Comparison of ENCODE assay signal across 21 cellular contexts in genomic region chr9:83359039-83359438, GRCh38.
DNase-seq lines count a peak whose midpoint lies in the region; ATAC-seq and TF ChIP-seq lines count a peak whose summit lies in the region.
"Had no signal": no experiment of that assay in that cellular context is flagged by ENCODE, and none has a peak within 500 bp of the region (broad histone marks: within the 10 kb centered on the region; RNA-seq: fewer than 3 reads in every experiment).

No MANE protein-coding gene starts in this region.

- no peaks in the 10 kb centered on the region for H3K27me3 ChIP-seq in neural cell (ENCODE audit: insufficient read depth, low read depth, low read length)
- H3K27me3 ChIP-seq in upper lobe of right lung: no peaks in the 10 kb centered on the region

- intact Hi-C loops in head of caudate nucleus (cut with DNase I) (no loop called here), upper lobe of right lung (cut with DNase I) (no loop called here)

- TF ChIP-seq CTCF in neural cell (IDR thresholded peaks at IDR 0.05; ENCODE audit: poor library complexity, severe bottlenecking): no peak
- TF ChIP-seq CTCF in upper lobe of right lung (IDR thresholded peaks at IDR 0.05): no peak

- DNase-seq in Ammon's horn (ENCODE audit: low spot score) (peak; percentile 17), head of caudate nucleus (peak in 37 of 42 donors; percentile 2 to 83 (median 36)), upper lobe of right lung (no peak), Kasumi-1 (lab: John Stamatoyannopoulos, UW) (no peak)
- no peak for DNase-seq in stimulated activated effector memory CD8-positive, alpha-beta T cell treated with anti-CD3 and anti-CD28 coated beads, Interleukin-12 subunit alpha, Interleukin-12 subunit beta, amount 100 ng/mL, for 72 hours (ENCODE audit: low spot score in 2 of 2)
- DNase-seq: 8988T; ACHN; AML-193; C1 segment of cervical spinal cord; Calu3; CD4-positive, alpha-beta memory T cell; COR-L47; DMS53; DMS79 treated with DMSO at 0.1 percent for 48 hours; GF-D8; GM23248; H7; HCEC 1CT had no signal

- ATAC-seq in upper lobe of right lung: peak; percentile 70
- ATAC-seq in stimulated activated effector memory CD8-positive, alpha-beta T cell treated with anti-CD3 and anti-CD28 coated beads, Interleukin-12 subunit alpha, Interleukin-12 subunit beta, amount 100 ng/mL, for 72 hours: no peak
- ATAC-seq in GM19452 (IDR thresholded peaks at IDR 0.05; ENCODE audit: unreplicated experiment): no peak
- ATAC-seq: A549 had no signal

- no peaks in the 10 kb centered on the region for H3K4me1 ChIP-seq in upper lobe of right lung
- H3K4me1 ChIP-seq: A549 had no signal

- no peaks in the 10 kb centered on the region for H3K79me2 ChIP-seq in neural cell (replicated peaks; ENCODE audit: insufficient read depth, low read length)

- peaks cover 3% of the 10 kb centered on the region for H3K9me3 Mint-ChIP-seq in stimulated activated effector memory CD8-positive, alpha-beta T cell treated with anti-CD3 and anti-CD28 coated beads, Interleukin-12 subunit alpha, Interleukin-12 subunit beta, amount 100 ng/mL, for 72 hours

- H3K36me3 Mint-ChIP-seq in stimulated activated effector memory CD8-positive, alpha-beta T cell treated with anti-CD3 and anti-CD28 coated beads, Interleukin-12 subunit alpha, Interleukin-12 subunit beta, amount 100 ng/mL, for 72 hours: no peaks in the 10 kb centered on the region

- no peaks in the 10 kb centered on the region for H3K4me1 Mint-ChIP-seq in stimulated activated effector memory CD8-positive, alpha-beta T cell treated with anti-CD3 and anti-CD28 coated beads, Interleukin-12 subunit alpha, Interleukin-12 subunit beta, amount 100 ng/mL, for 72 hours
- H3K4me1 Mint-ChIP-seq: CD4-positive, alpha-beta memory T cell had no signal

- no peak overlapping the region for H3K4me3 Mint-ChIP-seq in stimulated activated effector memory CD8-positive, alpha-beta T cell treated with anti-CD3 and anti-CD28 coated beads, Interleukin-12 subunit alpha, Interleukin-12 subunit beta, amount 100 ng/mL, for 72 hours
- H3K4me3 Mint-ChIP-seq: CD4-positive, alpha-beta memory T cell had no signal

- no peak overlapping the region for H3K27ac Mint-ChIP-seq in stimulated activated effector memory CD8-positive, alpha-beta T cell treated with anti-CD3 and anti-CD28 coated beads, Interleukin-12 subunit alpha, Interleukin-12 subunit beta, amount 100 ng/mL, for 72 hours
- H3K27ac Mint-ChIP-seq: CD4-positive, alpha-beta memory T cell had no signal

- H2AFZ ChIP-seq in neural cell (ENCODE audit: low read depth, low read length): no peak overlapping the region
- H2AFZ ChIP-seq: GM23248 had no signal

- no peaks in the 10 kb centered on the region for H4K20me1 ChIP-seq in neural cell (ENCODE audit: insufficient read depth)

- no peaks in the 10 kb centered on the region for H3K9me3 ChIP-seq in neural cell (ENCODE audit: low read length)
- H3K9me3 ChIP-seq in upper lobe of right lung: no peaks in the 10 kb centered on the region
- H3K9me3 ChIP-seq: A549 had no signal

- no peak overlapping the region for H3K9ac ChIP-seq in neural cell (ENCODE audit: low read length)
- H3K9ac ChIP-seq: GM23248 had no signal

- no peak for TF ChIP-seq RAD21 in neural cell (conservative IDR thresholded peaks at IDR 0.05)

- TF ChIP-seq EP300 in neural cell (conservative IDR thresholded peaks at IDR 0.05; ENCODE audit: poor library complexity, severe bottlenecking): no peak

- H3K4me2 ChIP-seq in neural cell (ENCODE audit: low read length): no peak overlapping the region
- H3K4me2 ChIP-seq: A549 had no signal

- H3K9me2 ChIP-seq in neural cell (ENCODE audit: insufficient read depth, low read length): no peaks in the 10 kb centered on the region

- peak overlapping the region; percentile 49 for H3K4me3 ChIP-seq in neural cell (ENCODE audit: low read length)
- H3K4me3 ChIP-seq in upper lobe of right lung: no peak overlapping the region
- H3K4me3 ChIP-seq: A549, GM23248 had no signal

- H3K36me3 ChIP-seq in neural cell (ENCODE audit: insufficient read depth, low read length) (no peaks in the 10 kb centered on the region), upper lobe of right lung (no peaks in the 10 kb centered on the region)

- H3K27ac ChIP-seq in neural cell (ENCODE audit: low read length) (peak overlapping the region; percentile 32), upper lobe of right lung (no peak overlapping the region)
- H3K27ac ChIP-seq: A549, GM23248 had no signal

- H3F3A ChIP-seq in neural cell (ENCODE audit: insufficient read depth, low read length, poor library complexity, severe bottlenecking): no peaks in the 10 kb centered on the region

TF ChIP-seq in neural cell, 6 proteins besides CTCF, POLR2A, EP300 and RAD21:
- peak; percentile 25 for TF ChIP-seq POLR2AphosphoS5 (IDR thresholded peaks at IDR 0.05)
- TF ChIP-seq TAF1 (IDR thresholded peaks at IDR 0.05; ENCODE audit: low read depth): no peak
TF ChIP-seq in neural cell: peak in this region for 1.

Comparison
In these comparisons a context has a peak if more than half of its experiments do, and no peak if none do; other contexts are left out.
1. DNase-seq: peak in Ammon's horn (single experiment) and head of caudate nucleus (37 of 42); none in upper lobe of right lung (single experiment), stimulated activated effector memory CD8-positive, alpha-beta T cell treated with anti-CD3 and anti-CD28 coated beads, Interleukin-12 subunit alpha, Interleukin-12 subunit beta, amount 100 ng/mL, for 72 hours (0 of 2) and Kasumi-1 (0 of 2).